1 cellular context compared by ENCODE assay signal in genomic region chr1:234361102-234361603, GRCh38.
TF ChIP-seq lines count a peak whose summit lies in the region.

No MANE protein-coding gene starts in this region.

TF ChIP-seq in K562, 482 proteins besides CTCF, POLR2A, EP300 and RAD21 (continued from another document and continues in another):
- peak; percentile 79 for TF ChIP-seq RFX1 (IDR thresholded peaks at IDR 0.05)
- no peak for TF ChIP-seq HSF4 (CRISPR knock-in tag; IDR thresholded peaks at IDR 0.05; ENCODE audit: borderline replicate concordance)
- no peak for TF ChIP-seq ZNF316 (IDR thresholded peaks at IDR 0.05)
- no peak for TF ChIP-seq E2F3 (CRISPR knock-in tag; IDR thresholded peaks at IDR 0.05)
- TF ChIP-seq CTCFL (IDR thresholded peaks at IDR 0.05; ENCODE audit: borderline replicate concordance, insufficient read depth, low read depth, low read length, poor library complexity, severe bottlenecking) = no peak
- peak; percentile 45; the same call in 1 of the 2 replicates for TF ChIP-seq SMARCA4 (IDR thresholded peaks at IDR 0.05)
- 0 out of 2 replicates have a peak, but pooled peaks have one; percentile 63 for TF ChIP-seq ZNF41 (CRISPR knock-in tag; conservative IDR thresholded peaks at IDR 0.05)
- TF ChIP-seq ARNT (IDR thresholded peaks at IDR 0.05) = no peak; a peak in 1 of 4 replicates
- TF ChIP-seq TARDBP (IDR thresholded peaks at IDR 0.05) = no peak
- TF ChIP-seq NR3C1 (CRISPR knock-in tag; IDR thresholded peaks at IDR 0.05) = no peak
- TF ChIP-seq ETV5 (CRISPR knock-in tag; IDR thresholded peaks at IDR 0.05; ENCODE audit: low read depth) = no peak
- TF ChIP-seq SIRT6 (IDR thresholded peaks at IDR 0.05; ENCODE audit: low read depth, low read length) = no peak
- TF ChIP-seq ZNF512 (tag; IDR thresholded peaks at IDR 0.05) = no peak
- no peak for TF ChIP-seq CBFB (CRISPR knock-in tag; IDR thresholded peaks at IDR 0.05)
- no peak for TF ChIP-seq SAP30 (IDR thresholded peaks at IDR 0.05; ENCODE audit: borderline replicate concordance, insufficient read depth, low read depth, low read length, poor library complexity, severe bottlenecking)
- no peak for TF ChIP-seq NUFIP1 (IDR thresholded peaks at IDR 0.05; ENCODE audit: partially characterized antibody)
- no peak for TF ChIP-seq MAFG (tag; conservative IDR thresholded peaks at IDR 0.05)
- no peak for TF ChIP-seq MCM7 (IDR thresholded peaks at IDR 0.05)
- no peak for TF ChIP-seq ZNF280B (CRISPR knock-in tag; IDR thresholded peaks at IDR 0.05)
- no peak; the same call in none of the 2 replicates for TF ChIP-seq PTTG1 (tag; IDR thresholded peaks at IDR 0.05; ENCODE audit: low read depth)
- no peak for TF ChIP-seq ZNF431 (CRISPR knock-in tag; IDR thresholded peaks at IDR 0.05)
- TF ChIP-seq DACH1 (IDR thresholded peaks at IDR 0.05; ENCODE audit: partially characterized antibody) = no peak
- no peak for TF ChIP-seq SMARCC2 (IDR thresholded peaks at IDR 0.05; ENCODE audit: low read depth)
- no peak for TF ChIP-seq RBM39 (optimal IDR thresholded peaks at IDR 0.05; ENCODE audit: low read depth, low read length)
- no peak for TF ChIP-seq NELFE (IDR thresholded peaks at IDR 0.05; ENCODE audit: insufficient read depth, insufficient read length)
- TF ChIP-seq SP2 (IDR thresholded peaks at IDR 0.05; ENCODE audit: extremely low read depth, low read depth, low read length, poor library complexity, severe bottlenecking) = no peak
- TF ChIP-seq HMG20A (CRISPR knock-in tag; conservative IDR thresholded peaks at IDR 0.05) = no peak
- TF ChIP-seq E2F6 (IDR thresholded peaks at IDR 0.05; ENCODE audit: borderline replicate concordance in 1 of 2, extremely low read depth in 1 of 2, insufficient read depth in 1 of 2, insufficient read length in 1 of 2, low read depth in 1 of 2, low read length in 1 of 2, poor library complexity in 1 of 2, severe bottlenecking in 1 of 2) = no peak
- peak; percentile 73 for TF ChIP-seq ZBTB17 (CRISPR knock-in tag; IDR thresholded peaks at IDR 0.05)
- TF ChIP-seq MEF2D (tag; conservative IDR thresholded peaks at IDR 0.05; ENCODE audit: low read depth) = peak; percentile 79
- no peak for TF ChIP-seq CBX1 (IDR thresholded peaks at IDR 0.05; ENCODE audit: low read depth)
- TF ChIP-seq CBFA2T3 (IDR thresholded peaks at IDR 0.05) = peak; percentile 74
- TF ChIP-seq ZNF830 (CRISPR knock-in tag; IDR thresholded peaks at IDR 0.05) = no peak
- peak; percentile 50; the same call in 1 of the 2 replicates for TF ChIP-seq ZNF134 (CRISPR knock-in tag; conservative IDR thresholded peaks at IDR 0.05)
- no peak for TF ChIP-seq NCOA4 (IDR thresholded peaks at IDR 0.05; ENCODE audit: partially characterized antibody)
- TF ChIP-seq SRSF7 (optimal IDR thresholded peaks at IDR 0.05; ENCODE audit: low read depth, low read length) = no peak
- 0 out of 2 replicates have a peak, but pooled peaks have one; percentile 18 for TF ChIP-seq TRIM28 (IDR thresholded peaks at IDR 0.05)
- TF ChIP-seq HNRNPK (IDR thresholded peaks at IDR 0.05; ENCODE audit: low read depth, low read length, poor library complexity, severe bottlenecking) = no peak
- no peak for TF ChIP-seq ZSCAN29 (IDR thresholded peaks at IDR 0.05)
- TF ChIP-seq IRF9 (tag; IDR thresholded peaks at IDR 0.05) = peak; percentile 77
- no peak for TF ChIP-seq SREBF1 (IDR thresholded peaks at IDR 0.05; ENCODE audit: borderline replicate concordance, low read depth, low read length)
- TF ChIP-seq NONO (IDR thresholded peaks at IDR 0.05; ENCODE audit: low read depth in 2 of 2, low read length in 1 of 2) = no peak
- no peak for TF ChIP-seq STAT5B (CRISPR knock-in tag; IDR thresholded peaks at IDR 0.05)
- no peak for TF ChIP-seq ZNF140 (CRISPR knock-in tag; IDR thresholded peaks at IDR 0.05)
- TF ChIP-seq BRF2 (IDR thresholded peaks at IDR 0.05; ENCODE audit: borderline replicate concordance, insufficient read depth, insufficient read length) = no peak
- no peak for TF ChIP-seq SMARCA5 (IDR thresholded peaks at IDR 0.05)
- TF ChIP-seq CC2D1A (IDR thresholded peaks at IDR 0.05) = no peak
- TF ChIP-seq ZNF384 (IDR thresholded peaks at IDR 0.05; ENCODE audit: low read depth, low read length) = no peak
- peak; percentile 88 for TF ChIP-seq SMAD4 (CRISPR knock-in tag; conservative IDR thresholded peaks at IDR 0.05)
- TF ChIP-seq ZNF696 (CRISPR knock-in tag; conservative IDR thresholded peaks at IDR 0.05) = no peak
- peak; percentile 82 for TF ChIP-seq TCF3 (CRISPR knock-in tag; IDR thresholded peaks at IDR 0.05)
- TF ChIP-seq MLX (CRISPR knock-in tag; conservative IDR thresholded peaks at IDR 0.05) = no peak
- no peak for TF ChIP-seq TAF7 (tag; IDR thresholded peaks at IDR 0.05)
- TF ChIP-seq NR4A1 (CRISPR knock-in tag; IDR thresholded peaks at IDR 0.05) = no peak; the same call in 1 of the 2 replicates
- peak; percentile 90 for TF ChIP-seq NR4A1 (tag; IDR thresholded peaks at IDR 0.05)
- no peak for TF ChIP-seq ZBTB43 (CRISPR knock-in tag; IDR thresholded peaks at IDR 0.05)
- TF ChIP-seq ZNF23 (CRISPR knock-in tag; IDR thresholded peaks at IDR 0.05) = 0 out of 2 replicates have a peak, but pooled peaks have one; percentile 0
- no peak for TF ChIP-seq HNRNPLL (IDR thresholded peaks at IDR 0.05; ENCODE audit: low read depth, low read length, poor library complexity, severe bottlenecking)
- peak; percentile 57; the same call in 1 of the 2 replicates for TF ChIP-seq RNF2 (IDR thresholded peaks at IDR 0.05)
- no peak for TF ChIP-seq THAP12 (CRISPR knock-in tag; IDR thresholded peaks at IDR 0.05)
- TF ChIP-seq ELK3 (CRISPR knock-in tag; IDR thresholded peaks at IDR 0.05) = no peak
- TF ChIP-seq KDM2B (CRISPR knock-in tag; IDR thresholded peaks at IDR 0.05) = no peak
- peak; percentile 78; the same call in 1 of the 2 replicates for TF ChIP-seq GTF2A2 (tag; IDR thresholded peaks at IDR 0.05)
- TF ChIP-seq NR0B1 (IDR thresholded peaks at IDR 0.05; ENCODE audit: partially characterized antibody) = no peak
- no peak for TF ChIP-seq ZNF668 (CRISPR knock-in tag; IDR thresholded peaks at IDR 0.05)
